In genomic region chr10:71713135-71714040, GRCh38 we compare ENCODE assay signal across 8 cellular contexts. TPM values are rescaled to one million over a fixed set of nuclear protein-coding genes. Genes with fewer than 3 reads are reported as not detected.
DNase-seq lines count a peak whose midpoint lies in the region; ATAC-seq and TF ChIP-seq lines count a peak whose summit lies in the region.

No MANE protein-coding gene starts in this region.

- DNase-seq in GM04503 (ENCODE audit: low read depth) (peak; percentile 82), SIG-M5 treated with dmso at 0.1 percent for 504 hours (lab: John Stamatoyannopoulos, UW; ENCODE audit: unreplicated experiment) (peak; percentile 91), cardiac fibroblast (ENCODE audit: low read depth in 2 of 2) (peak; percentile 87 to 97), kidney epithelial cell (ENCODE audit: low read depth) (no peak), spleen (peak; percentile 83), NCI-H2029 treated with DMSO at 0.1 percent for 48 hours (lab: John Stamatoyannopoulos, UW) (no peak), NCI-H2227 (lab: John Stamatoyannopoulos, UW; ENCODE audit: unreplicated experiment) (no peak)

- peak overlapping the region; percentile 81 to 89 (median 86) for H3K27ac ChIP-seq in spleen

- H3K4me1 ChIP-seq in spleen, result peaks cover 39 to 98% (median 69%) of the 10 kb centered on the region in 6 donors

- H3K36me3 ChIP-seq in kidney epithelial cell (ENCODE audit: control insufficient read depth, insufficient read depth, low read length) (no peaks in the 10 kb centered on the region), spleen (no peaks in the 10 kb centered on the region)

- TF ChIP-seq CTCF in cardiac fibroblast (IDR thresholded peaks at IDR 0.05; ENCODE audit: low read depth, low read length) (peak; percentile 31), kidney epithelial cell (IDR thresholded peaks at IDR 0.05; ENCODE audit: insufficient read depth, low read length, poor library complexity, severe bottlenecking) (peak; percentile 8), spleen (IDR thresholded peaks at IDR 0.05 in 8 of 11, conservative IDR thresholded peaks at IDR 0.05 in 3 of 11) (peak in 2 of 11 experiments; percentile 18 to 26)

- no peak for ATAC-seq in GM18502 (IDR thresholded peaks at IDR 0.05; ENCODE audit: poor library complexity, unreplicated experiment)

- intact Hi-C loops in spleen (cut with DNase I; ENCODE audit: low total_unique reads), result no loop called here

- TF ChIP-seq POLR2A in spleen (IDR thresholded peaks at IDR 0.05), result no peak

- H3K4me3 ChIP-seq in cardiac fibroblast (replicated peaks in 1 of 2; ENCODE audit: low read depth in 2 of 2, low read length in 2 of 2) (no peak overlapping the region), kidney epithelial cell (ENCODE audit: low read depth, low read length) (no peak overlapping the region), spleen (peak overlapping the region in 1 of 8 donors; percentile 48)

- WGBS in spleen, 5 donors, result 27 to 45% (median 39%) methylated on average over 4 to 13 of the region's 13 CpGs

- H3K9me3 ChIP-seq in spleen, result no peaks in the 10 kb centered on the region

- H3K27me3 ChIP-seq in kidney epithelial cell (ENCODE audit: control insufficient read depth, insufficient read depth, low read length) (peaks cover 11% of the 10 kb centered on the region), spleen (replicated peaks in 1 of 7) (no peaks in the 10 kb centered on the region)

RNA-seq across cellular contexts. Expression of gene C10orf105, which starts 6.2 kb away (rescaled TPM):
- not detected in 2 replicates for total RNA-seq in kidney epithelial cell
- total RNA-seq in spleen, result 1 to 10 TPM; 1.4 to 4.4 (median 3.4) TPM
- under 1 TPM; 0.08 to 0.38 (median 0.20) TPM for polyA plus RNA-seq in spleen

RNA-seq across cellular contexts. Expression of gene VSIR, which starts 59.9 kb away (rescaled TPM):
- total RNA-seq in kidney epithelial cell (1.1 and 2.8 TPM in 2 replicates), spleen (100 to 1,000 TPM; 202 to 512 (median 313) TPM)
- 10 to 100 TPM; 34.5 to 84.3 (median 50.4) TPM for polyA plus RNA-seq in spleen

Comparison
In these comparisons a context has a peak if more than half of its experiments do, and no peak if none do; other contexts are left out.
1. DNase-seq: peak in GM04503 (single experiment), SIG-M5 treated with dmso at 0.1 percent for 504 hours (single experiment), cardiac fibroblast (2 of 2) and spleen (single experiment); none in kidney epithelial cell (single experiment), NCI-H2029 treated with DMSO at 0.1 percent for 48 hours (single experiment) and NCI-H2227 (single experiment).
2. RNA of gene VSIR, which starts 59.9 kb away (total RNA-seq): 202 to 512 TPM in spleen; 1.1 to 2.8 TPM in kidney epithelial cell; every median in the first group is over 10 times any median in the second.